In genomic region chr7:30168800-30169584, GRCh38 we compare ENCODE assay signal across 12 cellular contexts. TPM values are rescaled to one million over a fixed set of nuclear protein-coding genes. Genes with fewer than 3 reads are reported as not detected.
DNase-seq lines count a peak whose midpoint lies in the region; ATAC-seq lines count a peak whose summit lies in the region.
"Had no signal": no experiment of that assay in that cellular context is flagged by ENCODE, and none has a peak within 500 bp of the region (broad histone marks: within the 10 kb centered on the region; RNA-seq: fewer than 3 reads in every experiment).

No MANE protein-coding gene starts in this region.

- H3K36me3 Mint-ChIP-seq in activated CD8-positive, alpha-beta memory T cell treated with anti-CD3 and anti-CD28 coated beads, Interleukin-2, amount 10 ng/mL, durations not matched to agents 7 days and 5 days: no peaks in the 10 kb centered on the region
- H3K36me3 Mint-ChIP-seq in activated T-cell treated with anti-CD3 and anti-CD28 coated beads, Interleukin-2, amount 50 U/mL, for 4 hours (ENCODE audit: insufficient read depth): no peaks in the 10 kb centered on the region

- no peak overlapping the region for H3K27ac Mint-ChIP-seq in activated CD8-positive, alpha-beta memory T cell treated with anti-CD3 and anti-CD28 coated beads, Interleukin-2, amount 10 ng/mL, durations not matched to agents 7 days and 5 days
- H3K27ac Mint-ChIP-seq: activated CD8-positive, alpha-beta T cell treated with anti-CD3 and anti-CD28 coated beads, Interleukin-2, amount 10 ng/mL, durations not matched to agents 7 days and 5 days had no signal

- peaks cover 45% of the 10 kb centered on the region for H3K4me1 ChIP-seq in ACC112 (ENCODE audit: control insufficient read depth, insufficient read depth, low read length, unreplicated experiment)

- no peaks in the 10 kb centered on the region for H3K9me3 Mint-ChIP-seq in activated CD8-positive, alpha-beta memory T cell treated with anti-CD3 and anti-CD28 coated beads, Interleukin-2, amount 10 ng/mL, durations not matched to agents 7 days and 5 days (ENCODE audit: low read depth)
- no peaks in the 10 kb centered on the region for H3K9me3 Mint-ChIP-seq in activated T-cell treated with anti-CD3 and anti-CD28 coated beads, Interleukin-2, amount 50 U/mL, for 4 hours

- H3K4me1 Mint-ChIP-seq in activated CD8-positive, alpha-beta memory T cell treated with anti-CD3 and anti-CD28 coated beads, Interleukin-2, amount 10 ng/mL, durations not matched to agents 7 days and 5 days: peaks cover 6% of the 10 kb centered on the region
- H3K4me1 Mint-ChIP-seq in activated T-cell treated with anti-CD3 and anti-CD28 coated beads, Interleukin-2, amount 50 U/mL, for 4 hours (ENCODE audit: low read depth): peaks cover 3% of the 10 kb centered on the region

- DNase-seq in HS-5 (ENCODE audit: low read depth): peak; percentile 84
- peak; percentile 18 for DNase-seq in brain pericyte (ENCODE audit: low read depth, low spot score)
- peak; percentile 63 for DNase-seq in iPS-NIHi11 (ENCODE audit: low spot score)
- no peak for DNase-seq in activated CD8-positive, alpha-beta memory T cell treated with anti-CD3 and anti-CD28 coated beads, Interleukin-2, amount 10 ng/mL, durations not matched to agents 7 days and 5 days
- DNase-seq in activated T-cell treated with anti-CD3 and anti-CD28 coated beads, Interleukin-2, amount 50 U/mL, for 4 hours: no peak
- DNase-seq: activated CD8-positive, alpha-beta T cell treated with anti-CD3 and anti-CD28 coated beads, Interleukin-2, amount 10 ng/mL, durations not matched to agents 7 days and 5 days; OCI-M1; upper lobe of left lung had no signal

- no peaks in the 10 kb centered on the region for H3K79me2 ChIP-seq in ACC112 (ENCODE audit: control insufficient read depth, insufficient read depth, low read length, unreplicated experiment)

- no peak for ATAC-seq in activated CD8-positive, alpha-beta memory T cell treated with anti-CD3 and anti-CD28 coated beads, Interleukin-2, amount 10 ng/mL, durations not matched to agents 7 days and 5 days
- no peak for ATAC-seq in GM21529 (IDR thresholded peaks at IDR 0.05; ENCODE audit: unreplicated experiment)
- no peak for ATAC-seq in activated T-cell treated with anti-CD3 and anti-CD28 coated beads, Interleukin-2, amount 50 U/mL, for 4 hours
- no peak for ATAC-seq in GM21423 (IDR thresholded peaks at IDR 0.05; ENCODE audit: unreplicated experiment)
- ATAC-seq: activated CD8-positive, alpha-beta T cell treated with anti-CD3 and anti-CD28 coated beads, Interleukin-2, amount 10 ng/mL, durations not matched to agents 7 days and 5 days had no signal

- H3K27me3 ChIP-seq in ACC112 (ENCODE audit: insufficient read depth, low read length): no peaks in the 10 kb centered on the region
- H3K27me3 ChIP-seq: BLaER1 treated with 17β-estradiol and CSF1 and Interleukin-3, amounts not matched to agents 10 nM and 100 nM; upper lobe of left lung had no signal

- peaks cover 6% of the 10 kb centered on the region for H3K27me3 Mint-ChIP-seq in activated CD8-positive, alpha-beta memory T cell treated with anti-CD3 and anti-CD28 coated beads, Interleukin-2, amount 10 ng/mL, durations not matched to agents 7 days and 5 days
- H3K27me3 Mint-ChIP-seq in activated T-cell treated with anti-CD3 and anti-CD28 coated beads, Interleukin-2, amount 50 U/mL, for 4 hours (ENCODE audit: low read depth): no peaks in the 10 kb centered on the region

- H3K36me3 ChIP-seq in ACC112 (ENCODE audit: insufficient read depth, low read length): no peaks in the 10 kb centered on the region
- H3K36me3 ChIP-seq: BLaER1 treated with 17β-estradiol and CSF1 and Interleukin-3, amounts not matched to agents 10 nM and 100 nM; upper lobe of left lung had no signal

- CTCF ChIA-PET in activated CD8-positive, alpha-beta memory T cell treated with anti-CD3 and anti-CD28 coated beads, Interleukin-2, amount 10 ng/mL, durations not matched to agents 7 days and 5 days (lab: Charles Lee): interaction anchor here (1.7 kb wide), 1 partner anchor 107 kb away, joined by 4 read pairs; no protein-coding TSS in a partner anchor

- peak overlapping the region; percentile 86 for H3K27ac ChIP-seq in ACC112 (ENCODE audit: low read depth, low read length)

- peak overlapping the region; percentile 28; the same call in 1 of the 2 replicates for H3K4me3 ChIP-seq in ACC112 (ENCODE audit: low read depth, low read length)
- H3K4me3 ChIP-seq: BLaER1 treated with 17β-estradiol and CSF1 and Interleukin-3, amounts not matched to agents 10 nM and 100 nM; upper lobe of left lung had no signal

- peak overlapping the region; percentile 10 for H2AFZ ChIP-seq in ACC112 (ENCODE audit: low read length, unreplicated experiment)

- H3K4me3 Mint-ChIP-seq in activated CD8-positive, alpha-beta memory T cell treated with anti-CD3 and anti-CD28 coated beads, Interleukin-2, amount 10 ng/mL, durations not matched to agents 7 days and 5 days: no peak overlapping the region
- H3K4me3 Mint-ChIP-seq in activated T-cell treated with anti-CD3 and anti-CD28 coated beads, Interleukin-2, amount 50 U/mL, for 4 hours: no peak overlapping the region
- H3K4me3 Mint-ChIP-seq: activated CD8-positive, alpha-beta T cell treated with anti-CD3 and anti-CD28 coated beads, Interleukin-2, amount 10 ng/mL, durations not matched to agents 7 days and 5 days had no signal

RNA-seq across cellular contexts. Expression of gene MTURN, which starts 34.2 kb away (rescaled TPM):
- 1 to 10 TPM; 2.5 to 4.4 TPM for total RNA-seq in activated CD8-positive, alpha-beta memory T cell treated with anti-CD3 and anti-CD28 coated beads, Interleukin-2, amount 10 ng/mL, durations not matched to agents 7 days and 5 days
- total RNA-seq in activated T-cell treated with anti-CD3 and anti-CD28 coated beads, Interleukin-2, amount 50 U/mL, for 4 hours: 1 to 10 TPM; 2.9 to 3.3 (median 3.3) TPM

Comparison
In these comparisons a context has a peak if more than half of its experiments do, and no peak if none do; other contexts are left out.
1. DNase-seq: peak in HS-5 (single experiment), brain pericyte (single experiment) and iPS-NIHi11 (single experiment); none in activated CD8-positive, alpha-beta memory T cell treated with anti-CD3 and anti-CD28 coated beads, Interleukin-2, amount 10 ng/mL, durations not matched to agents 7 days and 5 days (single experiment) and activated T-cell treated with anti-CD3 and anti-CD28 coated beads, Interleukin-2, amount 50 U/mL, for 4 hours (single experiment).